ENCODE assay signal across 8 cellular contexts in genomic region chr17:27545562-27546229, GRCh38.
A peak's percentile ranks its signal among the peaks of the same experiment; 100 is the strongest.
DNase-seq lines count a peak whose midpoint lies in the region; ATAC-seq and TF ChIP-seq lines count a peak whose summit lies in the region.

No MANE protein-coding gene starts in this region.

- H3K27ac Mint-ChIP-seq in IgD-negative memory B cell (peak overlapping the region; percentile 79 to 84 (median 80)), activated B cell treated with CpG ODN at 0.5 μM for 24 hours (peak overlapping the region; percentile 90)

- H3K9me3 Mint-ChIP-seq in IgD-negative memory B cell (no peaks in the 10 kb centered on the region), activated B cell treated with CpG ODN at 0.5 μM for 24 hours (no peaks in the 10 kb centered on the region)

- intact Hi-C loops in activated B cell treated with CpG ODN at 0.5 μM for 24 hours (cut with micrococcal nuclease): loop anchor here (2.0 kb wide), 2 partner anchors 15 to 39 kb away; no protein-coding TSS in a partner anchor

- peak overlapping the region in 1 of 2 experiments; percentile 26 for H3K14ac ChIP-seq in mesenchymal stem cell (ENCODE audit: low read length in 2 of 2)

- no peak overlapping the region for H2BK15ac ChIP-seq in mesenchymal stem cell (ENCODE audit: low read depth, poor library complexity, severe bottlenecking)

- H3K27me3 ChIP-seq in mesenchymal stem cell (ENCODE audit: control insufficient read depth in 1 of 2, insufficient read depth in 1 of 2, low read length in 2 of 2) (peaks cover 0 to 3% of the 10 kb centered on the region in 2 experiments), tibial nerve (no peaks in the 10 kb centered on the region)

- peak overlapping the region in 1 of 2 experiments; percentile 87 for H3K18ac ChIP-seq in mesenchymal stem cell (ENCODE audit: low read depth in 1 of 2, low read length in 2 of 2)

- H3K36me3 ChIP-seq in mesenchymal stem cell (ENCODE audit: control insufficient read depth in 1 of 2, insufficient read depth in 2 of 2, low read depth in 1 of 2, low read length in 2 of 2): peaks cover 0 to 2% of the 10 kb centered on the region in 2 experiments
- H3K36me3 ChIP-seq in tibial nerve: peaks cover 0 to 3% (median 0%) of the 10 kb centered on the region in 3 donors

- H2BK12ac ChIP-seq in mesenchymal stem cell (ENCODE audit: low read length in 2 of 2): peak overlapping the region in 1 of 2 experiments; percentile 64

- no peak overlapping the region for H2BK5ac ChIP-seq in mesenchymal stem cell (ENCODE audit: low read depth, low read length, poor library complexity, severe bottlenecking)

- no peak for TF ChIP-seq EP300 in tibial nerve (IDR thresholded peaks at IDR 0.05)

- H3K4me3 Mint-ChIP-seq in IgD-negative memory B cell (peak overlapping the region in 1 of 4 donors; percentile 69), activated B cell treated with CpG ODN at 0.5 μM for 24 hours (peak overlapping the region; percentile 52)

- TF ChIP-seq POLR2A in tibial nerve (IDR thresholded peaks at IDR 0.05): no peak

- no peak overlapping the region for H3K4ac ChIP-seq in mesenchymal stem cell (ENCODE audit: low read depth in 1 of 2, low read length in 2 of 2)

- H3K27ac ChIP-seq in mesenchymal stem cell (ENCODE audit: low read length, poor library complexity, severe bottlenecking) (peak overlapping the region; percentile 45), tibial nerve (no peak overlapping the region)

- H3K4me3 ChIP-seq in mesenchymal stem cell (ENCODE audit: insufficient read depth in 1 of 2, low read depth in 1 of 2, low read length in 2 of 2) (no peak overlapping the region), tibial nerve (no peak overlapping the region)

- no peak overlapping the region for H3K9ac ChIP-seq in mesenchymal stem cell (ENCODE audit: low read length)

- H3K36me3 Mint-ChIP-seq in IgD-negative memory B cell: no peaks in the 10 kb centered on the region
- H3K36me3 Mint-ChIP-seq in activated B cell treated with CpG ODN at 0.5 μM for 24 hours (ENCODE audit: low read depth): peaks cover 4% of the 10 kb centered on the region

- no peak overlapping the region for H2AFZ ChIP-seq in mesenchymal stem cell (ENCODE audit: low read depth, low read length)

- peak overlapping the region; percentile 45 for H3K4me2 ChIP-seq in mesenchymal stem cell (ENCODE audit: low read length, poor library complexity, severe bottlenecking)

- H4K91ac ChIP-seq in mesenchymal stem cell (ENCODE audit: low read length): no peak overlapping the region

- ATAC-seq in activated B cell treated with CpG ODN at 0.5 μM for 24 hours (ENCODE audit: low read depth): no peak

- peaks cover 40% of the 10 kb centered on the region for H3K4me1 ChIP-seq in mesenchymal stem cell (ENCODE audit: control insufficient read depth, insufficient read depth, low read depth, low read length)
- peaks cover 0 to 36% (median 17%) of the 10 kb centered on the region in 4 donors for H3K4me1 ChIP-seq in tibial nerve

- peaks cover 27% of the 10 kb centered on the region for H3K79me1 ChIP-seq in mesenchymal stem cell (replicated peaks; ENCODE audit: low read length, poor library complexity, severe bottlenecking)

- DNase-seq in DMS 273 (lab: John Stamatoyannopoulos, UW; ENCODE audit: unreplicated experiment) (peak; percentile 83), activated B cell treated with CpG ODN at 0.5 μM for 24 hours (no peak), mesenchymal stem cell (peak; percentile 86), GM19240 (ENCODE audit: insufficient read length, low spot score) (no peak), kidney tubule cell (ENCODE audit: low spot score) (no peak), tibial nerve (ENCODE audit: low spot score in 2 of 2) (no peak)
- no peak for DNase-seq in activated effector memory CD4-positive, alpha-beta T cell treated with anti-CD3 and anti-CD28 coated beads, Interleukin-2, amount 50 U/mL, for 16 hours

- CTCF ChIA-PET in activated B cell treated with CpG ODN at 0.5 μM for 24 hours (lab: Charles Lee): interaction anchor here (1.6 to 3.6 kb wide), 3 partner anchors 17 to 89 kb away, joined by 3 to 16 read pairs (median 8); partner anchors contain the start of gene KSR1

- no peak overlapping the region for H4K8ac ChIP-seq in mesenchymal stem cell (ENCODE audit: low read length)

- H3K27me3 Mint-ChIP-seq in IgD-negative memory B cell (no peaks in the 10 kb centered on the region), activated B cell treated with CpG ODN at 0.5 μM for 24 hours (no peaks in the 10 kb centered on the region)

- peak overlapping the region; percentile 46 for H2AK5ac ChIP-seq in mesenchymal stem cell (ENCODE audit: low read length, severe bottlenecking)

- POLR2A ChIA-PET in activated B cell treated with CpG ODN at 0.5 μM for 24 hours (lab: Charles Lee): interaction anchor here (0.6 to 4.3 kb wide), 9 partner anchors 15 to 356 kb away, joined by 3 to 41 read pairs (median 4); partner anchors contain the start of gene KSR1

- TF ChIP-seq CTCF in activated B cell treated with CpG ODN at 0.5 μM for 24 hours (IDR thresholded peaks at IDR 0.05): no peak
- TF ChIP-seq CTCF in tibial nerve (IDR thresholded peaks at IDR 0.05): no peak

- H3K4me1 Mint-ChIP-seq in IgD-negative memory B cell (peaks cover 59 to 65% (median 60%) of the 10 kb centered on the region in 3 donors), activated B cell treated with CpG ODN at 0.5 μM for 24 hours (peaks cover 68% of the 10 kb centered on the region)

- H3K23ac ChIP-seq in mesenchymal stem cell (ENCODE audit: low read length in 2 of 2): no peak overlapping the region

- H3K9me3 ChIP-seq in mesenchymal stem cell (ENCODE audit: control insufficient read depth, low read length) (no peaks in the 10 kb centered on the region), tibial nerve (no peaks in the 10 kb centered on the region)

- WGBS in mesenchymal stem cell: 60% methylated on average over 8 of the region's 8 CpGs
- 82 to 87% methylated on average over 8 of the region's 8 CpGs for WGBS in tibial nerve, 2 donors

- H2BK120ac ChIP-seq in mesenchymal stem cell (ENCODE audit: low read depth, low read length): no peak overlapping the region

Comparison
In these comparisons a context has a peak if more than half of its experiments do, and no peak if none do; other contexts are left out.
1. DNase-seq: peak in DMS 273 (single experiment) and mesenchymal stem cell (single experiment); none in activated B cell treated with CpG ODN at 0.5 μM for 24 hours (single experiment), GM19240 (single experiment), activated effector memory CD4-positive, alpha-beta T cell treated with anti-CD3 and anti-CD28 coated beads, Interleukin-2, amount 50 U/mL, for 16 hours (single experiment), kidney tubule cell (single experiment) and tibial nerve (0 of 2).